ENCODE assay signal across 20 cellular contexts in genomic region chr20:41800040-41800439, GRCh38.
DNase-seq lines count a peak whose midpoint lies in the region; ATAC-seq and TF ChIP-seq lines count a peak whose summit lies in the region.
"Had no signal": no experiment of that assay in that cellular context is flagged by ENCODE, and none has a peak within 500 bp of the region (broad histone marks: within the 10 kb centered on the region; RNA-seq: fewer than 3 reads in every experiment).

No MANE protein-coding gene starts in this region.

- dilution Hi-C loops in mammary epithelial cell (cut with HindIII; ENCODE audit: low sequenced_read_pairs), result no loop called here

- no peaks in the 10 kb centered on the region for H3K9me2 ChIP-seq in OCI-LY7 (ENCODE audit: insufficient read depth, low read length)

- H3K9me3 Mint-ChIP-seq in nephron progenitor cell, result peaks cover 3% of the 10 kb centered on the region
- H3K9me3 Mint-ChIP-seq: CD4-positive, alpha-beta T cell; CD8-positive, alpha-beta T cell had no signal

- H3K36me3 ChIP-seq in OCI-LY7 (ENCODE audit: insufficient read depth, low read length), result no peaks in the 10 kb centered on the region
- no peaks in the 10 kb centered on the region for H3K36me3 ChIP-seq in mammary epithelial cell (ENCODE audit: insufficient read depth, low read length)
- H3K36me3 ChIP-seq: BLaER1 treated with 17β-estradiol and CSF1 and Interleukin-3, amounts not matched to agents 10 nM and 100 nM had no signal

- intact Hi-C loops in OCI-LY7 (cut with micrococcal nuclease; ENCODE audit: unreplicated experiment), result no loop called here
- intact Hi-C loops in mammary epithelial cell (cut with micrococcal nuclease), result no loop called here

- TF ChIP-seq CTCF in OCI-LY7 (conservative IDR thresholded peaks at IDR 0.05; ENCODE audit: low read length) (no peak), nephron progenitor cell (IDR thresholded peaks at IDR 0.05) (no peak), mammary epithelial cell (conservative IDR thresholded peaks at IDR 0.05 in 1 of 2, IDR thresholded peaks at IDR 0.05 in 1 of 2; ENCODE audit: extremely low read depth in 1 of 2, insufficient read depth in 1 of 2, low read depth in 1 of 2, low read length in 2 of 2) (no peak)

- H3K27me3 ChIP-seq in mammary epithelial cell (ENCODE audit: insufficient read depth, low read length), result no peaks in the 10 kb centered on the region
- H3K27me3 ChIP-seq: BLaER1 treated with 17β-estradiol and CSF1 and Interleukin-3, amounts not matched to agents 10 nM and 100 nM had no signal

- no peaks in the 10 kb centered on the region for H3K4me1 Mint-ChIP-seq in nephron progenitor cell
- H3K4me1 Mint-ChIP-seq: B cell had no signal

- no peak overlapping the region for H3K27ac ChIP-seq in OCI-LY7 (ENCODE audit: low read depth, low read length, poor library complexity, severe bottlenecking)
- H3K27ac ChIP-seq in mammary epithelial cell (ENCODE audit: insufficient read depth, low read depth, low read length), result no peak overlapping the region
- H3K27ac ChIP-seq: 22Rv1; A549; BLaER1 treated with 17β-estradiol and CSF1 and Interleukin-3, amounts not matched to agents 10 nM and 100 nM; C4-2B had no signal

- peak; percentile 40 for ATAC-seq in GM18868 (IDR thresholded peaks at IDR 0.05; ENCODE audit: unreplicated experiment)
- ATAC-seq in GM21786 (IDR thresholded peaks at IDR 0.05; ENCODE audit: unreplicated experiment), result no peak
- ATAC-seq: A549; CD8-positive, alpha-beta T cell had no signal

- in situ Hi-C loops in mammary epithelial cell (cut with MboI; ENCODE audit: low sequenced_read_pairs in 2 of 2), result no loop called here

- BruUV-seq in OCI-LY7 (replicated peaks; lab: Mats Ljungman, UMichigan) (no TSS peak), mammary epithelial cell (replicated peaks; lab: Mats Ljungman, UMichigan) (no TSS peak)

- no peak overlapping the region for H3K4me3 ChIP-seq in OCI-LY7 (ENCODE audit: low read depth, low read length, poor library complexity, severe bottlenecking)
- no peak overlapping the region for H3K4me3 ChIP-seq in mammary epithelial cell (replicated peaks in 1 of 3; ENCODE audit: insufficient read depth in 1 of 3, low read depth in 2 of 3, low read length in 3 of 3)
- H3K4me3 ChIP-seq: A549; BLaER1 treated with 17β-estradiol and CSF1 and Interleukin-3, amounts not matched to agents 10 nM and 100 nM had no signal

- H3K9ac ChIP-seq in mammary epithelial cell (ENCODE audit: insufficient read depth, low read length), result no peak overlapping the region
- H3K9ac ChIP-seq: BLaER1 treated with 17β-estradiol and CSF1 and Interleukin-3, amounts not matched to agents 10 nM and 100 nM had no signal

- H3K27me3 Mint-ChIP-seq in nephron progenitor cell (ENCODE audit: low read depth, poor library complexity), result peaks cover 10% of the 10 kb centered on the region

- CTCF ChIA-PET in OCI-LY7 (lab: Charles Lee; ENCODE audit: unreplicated experiment), result no interaction called here
- CTCF ChIA-PET in mammary epithelial cell (lab: Charles Lee; ENCODE audit: low non-redundant PET), result no interaction called here

- POLR2A ChIA-PET in OCI-LY7 (lab: Charles Lee), result interaction anchor here (0.8 kb wide), 1 partner anchor 68 kb away, joined by 3 read pairs; no protein-coding TSS in a partner anchor

- H3K4me1 ChIP-seq in OCI-LY7 (ENCODE audit: insufficient read depth, low read length, poor library complexity, severe bottlenecking) (peaks cover 3% of the 10 kb centered on the region), mammary epithelial cell (ENCODE audit: insufficient read depth, low read length) (no peaks in the 10 kb centered on the region)
- H3K4me1 ChIP-seq: A549; BLaER1 treated with 17β-estradiol and CSF1 and Interleukin-3, amounts not matched to agents 10 nM and 100 nM; Caco-2 had no signal

- no peaks in the 10 kb centered on the region for H3K36me3 Mint-ChIP-seq in nephron progenitor cell (ENCODE audit: low read depth)
- H3K36me3 Mint-ChIP-seq: CD8-positive, alpha-beta T cell had no signal

- H3K4me2 ChIP-seq in OCI-LY7 (ENCODE audit: low read length) (no peak overlapping the region), mammary epithelial cell (ENCODE audit: insufficient read depth, low read depth, low read length) (no peak overlapping the region)
- H3K4me2 ChIP-seq: A549; BLaER1 treated with 17β-estradiol and CSF1 and Interleukin-3, amounts not matched to agents 10 nM and 100 nM had no signal

- no peak overlapping the region for H3K4me3 Mint-ChIP-seq in nephron progenitor cell
- H3K4me3 Mint-ChIP-seq: B cell; CD4-positive, alpha-beta T cell; CD8-positive, alpha-beta T cell had no signal

- H2AFZ ChIP-seq in OCI-LY7 (ENCODE audit: low read length), result no peak overlapping the region
- H2AFZ ChIP-seq in mammary epithelial cell (ENCODE audit: low read depth, low read length), result no peak overlapping the region

- no peaks in the 10 kb centered on the region for H4K20me1 ChIP-seq in OCI-LY7 (ENCODE audit: insufficient read depth, low read length)
- no peaks in the 10 kb centered on the region for H4K20me1 ChIP-seq in mammary epithelial cell (ENCODE audit: insufficient read depth, low read length)
- H4K20me1 ChIP-seq: BLaER1 treated with 17β-estradiol and CSF1 and Interleukin-3, amounts not matched to agents 10 nM and 100 nM had no signal

- H3K27ac Mint-ChIP-seq in nephron progenitor cell, result peak overlapping the region; percentile 13
- H3K27ac Mint-ChIP-seq: B cell; CD4-positive, alpha-beta T cell; CD8-positive, alpha-beta T cell had no signal

- H3K79me2 ChIP-seq in OCI-LY7 (ENCODE audit: insufficient read depth, low read depth, low read length), result no peaks in the 10 kb centered on the region
- H3K79me2 ChIP-seq in mammary epithelial cell (ENCODE audit: insufficient read depth, low read length), result no peaks in the 10 kb centered on the region

- DNase-seq in NAMALWA (ENCODE audit: low spot score), result peak; percentile 34
- peak; percentile 16 for DNase-seq in OCI-LY7 (ENCODE audit: low spot score)
- no peak for DNase-seq in nephron progenitor cell
- DNase-seq in NCI-H1105 treated with DMSO at 0.1 percent for 48 hours (lab: John Stamatoyannopoulos, UW), result no peak
- no peak for DNase-seq in mammary epithelial cell
- no peak for DNase-seq in NCI-H82 (lab: John Stamatoyannopoulos, UW)
- DNase-seq: AML-193; Calu3; CD4-positive, alpha-beta T cell; CD8-positive, alpha-beta T cell; DMS79 treated with DMSO at 0.1 percent for 48 hours; GF-D8 had no signal

- no peaks in the 10 kb centered on the region for H3K9me3 ChIP-seq in OCI-LY7 (ENCODE audit: low read length)
- peaks cover 8% of the 10 kb centered on the region for H3K9me3 ChIP-seq in mammary epithelial cell (replicated peaks; ENCODE audit: insufficient read depth, low read length)
- H3K9me3 ChIP-seq: A549; BLaER1 treated with 17β-estradiol and CSF1 and Interleukin-3, amounts not matched to agents 10 nM and 100 nM; Caco-2 had no signal

- WGBS in mammary epithelial cell (ENCODE audit: low coverage, missing lambda C conversion rate), result 16% methylated on average over 3 of the region's 3 CpGs

Comparison
In these comparisons a context has a peak if more than half of its experiments do, and no peak if none do; other contexts are left out.
1. DNase-seq: peak in NAMALWA (single experiment) and OCI-LY7 (single experiment); none in nephron progenitor cell (single experiment), NCI-H1105 treated with DMSO at 0.1 percent for 48 hours (single experiment), mammary epithelial cell (single experiment) and NCI-H82 (single experiment).